Comparison of ENCODE assay signal across 12 cellular contexts in genomic region chr11:61904539-61905048, GRCh38. TPM values are rescaled to one million over a fixed set of nuclear protein-coding genes. Genes with fewer than 3 reads are reported as not detected.
DNase-seq lines count a peak whose midpoint lies in the region; ATAC-seq, FAIRE-seq and TF ChIP-seq lines count a peak whose summit lies in the region.
"Had no signal": no experiment of that assay in that cellular context is flagged by ENCODE, and none has a peak within 500 bp of the region (broad histone marks: within the 10 kb centered on the region; RNA-seq: fewer than 3 reads in every experiment).

No MANE protein-coding gene starts in this region.

- peaks cover 2% of the 10 kb centered on the region for H3K27me3 Mint-ChIP-seq in activated T-helper 2 cell treated with anti-CD3 and anti-CD28 coated beads, Interferon-gamma antibody, Interleukin-2, Interleukin-4, amounts not matched to agents 10 μg/mL and 5 μg/mL and 100 μg/mL, durations not matched to agents 14 hours and 24 hours and 36 hours (ENCODE audit: low read depth)

- no peak overlapping the region for H3K27ac ChIP-seq in K562 (ENCODE audit: extremely low read depth, low read depth, low read length)
- H3K27ac ChIP-seq: adrenal gland had no signal

- no peak for FAIRE-seq in K562 (lab: Jason Lieb, UNC)

- peak; percentile 15 to 41 for DNase-seq in activated CD4-positive, alpha-beta T cell treated with anti-CD3 and anti-CD28 coated beads, Interleukin-2, amount 50 U/mL, for 48 hours
- DNase-seq in activated CD4-positive, alpha-beta T cell treated with anti-CD3 and anti-CD28 coated beads for 1 hour: no peak
- DNase-seq in K562 (ENCODE audit: extremely low read depth in 1 of 4, low spot score in 3 of 4): peak in 2 of 4 experiments; percentile 41 to 55
- peak; percentile 90 for DNase-seq in left kidney (ENCODE audit: low read depth, low spot score)
- no peak for DNase-seq in stimulated activated effector memory CD8-positive, alpha-beta T cell treated with anti-CD3 and anti-CD28 coated beads, Interleukin-12 subunit alpha, Interleukin-12 subunit beta, amount 100 ng/mL, for 72 hours (ENCODE audit: low spot score in 2 of 2)
- DNase-seq in NOMO-1 (lab: John Stamatoyannopoulos, UW; ENCODE audit: unreplicated experiment in 2 of 2): no peak
- no peak for DNase-seq in activated T-helper 2 cell treated with anti-CD3 and anti-CD28 coated beads, Interferon-gamma antibody, Interleukin-2, Interleukin-4, amounts not matched to agents 10 μg/mL and 5 μg/mL and 100 μg/mL, durations not matched to agents 14 hours and 24 hours and 36 hours (ENCODE audit: low spot score)
- DNase-seq: adrenal gland; effector memory CD4-positive, alpha-beta T cell; stimulated activated naive CD4-positive, alpha-beta T cell treated with Interleukin-2 at 50 U/mL for 16 hours had no signal

- BruUV-seq in K562 (replicated peaks; lab: Mats Ljungman, UMichigan): no TSS peak

- H4K20me1 ChIP-seq in K562 (replicated peaks; ENCODE audit: control insufficient read depth, insufficient read depth, low read length): 0 out of 2 replicates have a peak, but pooled peaks cover 2% of the 10 kb centered on the region

- TF ChIP-seq POLR2A in K562 (conservative IDR thresholded peaks at IDR 0.05): no peak

- POLR2A ChIA-PET in K562 (lab: Yijun Ruan, JAX): interaction anchor here (10.7 kb wide), 1 partner anchor 61 kb away, joined by 109 read pairs; the partner anchor contains the start of gene FTH1

- CTCF ChIA-PET in K562 (lab: Yijun Ruan, JAX; ENCODE audit: low intra/inter-chr PET ratio): no interaction called here

- H3K4me3 Mint-ChIP-seq in stimulated activated effector memory CD8-positive, alpha-beta T cell treated with anti-CD3 and anti-CD28 coated beads, Interleukin-12 subunit alpha, Interleukin-12 subunit beta, amount 100 ng/mL, for 72 hours: no peak overlapping the region
- H3K4me3 Mint-ChIP-seq in activated T-helper 2 cell treated with anti-CD3 and anti-CD28 coated beads, Interferon-gamma antibody, Interleukin-2, Interleukin-4, amounts not matched to agents 10 μg/mL and 5 μg/mL and 100 μg/mL, durations not matched to agents 14 hours and 24 hours and 36 hours (ENCODE audit: low read depth): no peak overlapping the region
- H3K4me3 Mint-ChIP-seq: neural crest cell had no signal

- H3K27ac Mint-ChIP-seq in stimulated activated effector memory CD8-positive, alpha-beta T cell treated with anti-CD3 and anti-CD28 coated beads, Interleukin-12 subunit alpha, Interleukin-12 subunit beta, amount 100 ng/mL, for 72 hours: no peak overlapping the region
- H3K27ac Mint-ChIP-seq in activated T-helper 2 cell treated with anti-CD3 and anti-CD28 coated beads, Interferon-gamma antibody, Interleukin-2, Interleukin-4, amounts not matched to agents 10 μg/mL and 5 μg/mL and 100 μg/mL, durations not matched to agents 14 hours and 24 hours and 36 hours: no peak overlapping the region

- no peaks in the 10 kb centered on the region for H3K36me3 Mint-ChIP-seq in stimulated activated effector memory CD8-positive, alpha-beta T cell treated with anti-CD3 and anti-CD28 coated beads, Interleukin-12 subunit alpha, Interleukin-12 subunit beta, amount 100 ng/mL, for 72 hours
- no peaks in the 10 kb centered on the region for H3K36me3 Mint-ChIP-seq in activated T-helper 2 cell treated with anti-CD3 and anti-CD28 coated beads, Interferon-gamma antibody, Interleukin-2, Interleukin-4, amounts not matched to agents 10 μg/mL and 5 μg/mL and 100 μg/mL, durations not matched to agents 14 hours and 24 hours and 36 hours (ENCODE audit: low read depth)

- peaks cover 12 to 51% of the 10 kb centered on the region in 2 experiments for H3K4me1 ChIP-seq in K562 (replicated peaks in 1 of 2; ENCODE audit: control insufficient read depth in 2 of 2, insufficient read depth in 2 of 2, low read length in 2 of 2)

- H3K9me3 Mint-ChIP-seq in stimulated activated effector memory CD8-positive, alpha-beta T cell treated with anti-CD3 and anti-CD28 coated beads, Interleukin-12 subunit alpha, Interleukin-12 subunit beta, amount 100 ng/mL, for 72 hours: no peaks in the 10 kb centered on the region
- H3K9me3 Mint-ChIP-seq in activated T-helper 2 cell treated with anti-CD3 and anti-CD28 coated beads, Interferon-gamma antibody, Interleukin-2, Interleukin-4, amounts not matched to agents 10 μg/mL and 5 μg/mL and 100 μg/mL, durations not matched to agents 14 hours and 24 hours and 36 hours: no peaks in the 10 kb centered on the region
- H3K9me3 Mint-ChIP-seq: neural crest cell had no signal

- ATAC-seq in K562: 0 out of 3 replicates have a peak, but pooled peaks have one; percentile 15
- ATAC-seq in stimulated activated effector memory CD8-positive, alpha-beta T cell treated with anti-CD3 and anti-CD28 coated beads, Interleukin-12 subunit alpha, Interleukin-12 subunit beta, amount 100 ng/mL, for 72 hours: peak; percentile 54
- no peak for ATAC-seq in GM19455 (IDR thresholded peaks at IDR 0.05; ENCODE audit: unreplicated experiment)

- peaks cover 13% of the 10 kb centered on the region for H3K79me2 ChIP-seq in K562 (ENCODE audit: control insufficient read depth, insufficient read depth, low read length)

- H2AFZ ChIP-seq in K562 (ENCODE audit: low read depth, low read length): no peak overlapping the region

- H3K9me3 ChIP-seq in K562 (replicated peaks; ENCODE audit: control insufficient read depth, insufficient read depth, low read depth, low read length): no peaks in the 10 kb centered on the region
- H3K9me3 ChIP-seq: adrenal gland had no signal

- peak overlapping the region in 1 of 2 experiments; percentile 36; a peak in 2 of 4 replicates for H3K9ac ChIP-seq in K562 (ENCODE audit: insufficient read depth in 1 of 2, low read depth in 2 of 2, low read length in 2 of 2)

- TF ChIP-seq RAD21 in K562 (CRISPR knock-in tag; conservative IDR thresholded peaks at IDR 0.05 in 1 of 2, IDR thresholded peaks at IDR 0.05 in 1 of 2): no peak

- 88% methylated on average over 13 of the region's 19 CpGs for WGBS in K562 (ENCODE audit: insufficient coverage, low coverage, missing lambda C conversion rate)

- in situ Hi-C loops in K562 (cut with MboI): no loop called here

- no peak overlapping the region for H3K4me2 ChIP-seq in K562 (ENCODE audit: insufficient read depth, low read length)

- peaks cover under 1% of the 10 kb centered on the region for H3K4me1 Mint-ChIP-seq in stimulated activated effector memory CD8-positive, alpha-beta T cell treated with anti-CD3 and anti-CD28 coated beads, Interleukin-12 subunit alpha, Interleukin-12 subunit beta, amount 100 ng/mL, for 72 hours
- H3K4me1 Mint-ChIP-seq in activated T-helper 2 cell treated with anti-CD3 and anti-CD28 coated beads, Interferon-gamma antibody, Interleukin-2, Interleukin-4, amounts not matched to agents 10 μg/mL and 5 μg/mL and 100 μg/mL, durations not matched to agents 14 hours and 24 hours and 36 hours (ENCODE audit: low read depth): no peaks in the 10 kb centered on the region
- H3K4me1 Mint-ChIP-seq: neural crest cell had no signal

- intact Hi-C loops in K562 (cut with micrococcal nuclease): no loop called here
- intact Hi-C loops in activated T-helper 2 cell treated with anti-CD3 and anti-CD28 coated beads, Interferon-gamma antibody, Interleukin-2, Interleukin-4, amounts not matched to agents 10 μg/mL and 5 μg/mL and 100 μg/mL, durations not matched to agents 14 hours and 24 hours and 36 hours (cut with micrococcal nuclease): no loop called here

- H3K36me3 ChIP-seq in K562 (ENCODE audit: control insufficient read depth, insufficient read depth, low read length): peaks cover 81% of the 10 kb centered on the region; the same call in 2 of the 3 replicates

- TF ChIP-seq CTCF in K562 (IDR thresholded peaks at IDR 0.05 in 2 of 3, conservative IDR thresholded peaks at IDR 0.05 in 1 of 3; ENCODE audit: insufficient read depth in 2 of 3, low read depth in 1 of 3, low read length in 3 of 3): no peak

- peaks cover 5% of the 10 kb centered on the region for H3K9me1 ChIP-seq in K562 (ENCODE audit: control insufficient read depth, insufficient read depth, low read length)

- no peak for TF ChIP-seq EP300 in K562 (IDR thresholded peaks at IDR 0.05; ENCODE audit: low read length)

- H3K27me3 ChIP-seq in K562 (ENCODE audit: control insufficient read depth in 2 of 2, insufficient read depth in 2 of 2, low read length in 2 of 2): no peaks in the 10 kb centered on the region
- H3K27me3 ChIP-seq: adrenal gland had no signal

- no peak overlapping the region for H3K4me3 ChIP-seq in K562
- H3K4me3 ChIP-seq: adrenal gland had no signal

RNA-seq across cellular contexts. Expression of gene RAB3IL1, which starts 12.8 kb away (rescaled TPM):
- 21.2 and 46.4 TPM in 2 replicates for total RNA-seq in K562 (2011; cell fraction: chromatin; rRNA removed; ENCODE audit: low replicate concordance)
- 27.3 and 33.0 TPM in 2 replicates for total RNA-seq in K562 (2011; cell fraction: nucleolus; rRNA removed)
- total RNA-seq in K562 (2011; cell fraction: nucleoplasm; rRNA removed): 19.3 and 24.0 TPM in 2 replicates
- total RNA-seq in K562 (2014; rRNA removed) (17.6 and 19.8 TPM in 2 replicates), K562 (2014; rRNA removed; fragmentation: Illumina TruSeq; extraction: Trizol) (2.0 and 3.7 TPM in 2 replicates), K562 (2015; rRNA removed; fragmentation: Illumina TruSeq; extraction: Trizol) (8.9 and 10.3 TPM in 2 replicates), K562 (2021) (42.6 and 46.2 TPM in 2 replicates)
- polyA plus RNA-seq in K562 (2011; rRNA removed) (15.5 and 17.7 TPM in 2 replicates), K562 (2014; fragmentation: Illumina TruSeq; extraction: Trizol) (25.1 and 31.8 TPM in 2 replicates), K562 (2014; fragmentation: Nextera tagmentation; extraction: Ambion mirVana) (under 1 TPM; 0.15 to 0.25 TPM), K562 (2014; rRNA removed) (28.2 and 29.7 TPM in 2 replicates)
- polyA plus RNA-seq in K562 (2011; cell fraction: cytosol; rRNA removed): 18.3 and 41.7 TPM in 2 replicates
- polyA plus RNA-seq in K562 (2011; cell fraction: nucleus; rRNA removed): 25.8 and 42.6 TPM in 2 replicates
- polyA plus RNA-seq in K562 (2012): 15.9 and 29.1 TPM in 2 replicates
- polyA minus RNA-seq in K562 (2011; rRNA and poly(A)+ RNA removed): 6.1 and 11.2 TPM in 2 replicates
- polyA minus RNA-seq in K562 (2011; cell fraction: cytosol; rRNA and poly(A)+ RNA removed): 22.8 and 26.0 TPM in 2 replicates
- 13.3 and 13.9 TPM in 2 replicates for polyA minus RNA-seq in K562 (2011; cell fraction: nucleus; rRNA and poly(A)+ RNA removed)
- 0.09 TPM in 1 of 2 replicates, not detected in the other for total RNA-seq in activated T-helper 2 cell treated with anti-CD3 and anti-CD28 coated beads, Interferon-gamma antibody, Interleukin-2, Interleukin-4, amounts not matched to agents 10 μg/mL and 5 μg/mL and 100 μg/mL, durations not matched to agents 14 hours and 24 hours and 36 hours

RNA-seq across cellular contexts. Expression of gene FADS3, which starts 13.2 kb away (rescaled TPM):
- total RNA-seq in K562 (2011; cell fraction: chromatin; rRNA removed; ENCODE audit: low replicate concordance): 196 and 689 TPM in 2 replicates
- 626 and 786 TPM in 2 replicates for total RNA-seq in K562 (2011; cell fraction: nucleolus; rRNA removed)
- 287 and 362 TPM in 2 replicates for total RNA-seq in K562 (2011; cell fraction: nucleoplasm; rRNA removed)
- 92.7 and 125 TPM in 2 replicates for total RNA-seq in K562 (2014; rRNA removed)
- 18.6 and 32.4 TPM in 2 replicates for total RNA-seq in K562 (2014; rRNA removed; fragmentation: Illumina TruSeq; extraction: Trizol)
- total RNA-seq in K562 (2015; rRNA removed; fragmentation: Illumina TruSeq; extraction: Trizol): 55.1 and 55.3 TPM in 2 replicates
- total RNA-seq in K562 (2021): 105 and 106 TPM in 2 replicates
- polyA plus RNA-seq in K562 (2011; rRNA removed): 148 and 226 TPM in 2 replicates
- 155 and 315 TPM in 2 replicates for polyA plus RNA-seq in K562 (2011; cell fraction: cytosol; rRNA removed)
- 2,057 and 2,412 TPM in 2 replicates for polyA plus RNA-seq in K562 (2011; cell fraction: nucleus; rRNA removed)
- 65.8 and 82.0 TPM in 2 replicates for polyA plus RNA-seq in K562 (2012)
- 92.0 and 101 TPM in 2 replicates for polyA plus RNA-seq in K562 (2014; fragmentation: Illumina TruSeq; extraction: Trizol)
- 1 to 10 TPM in 1 of 2 experiments, under 1 TPM in 1; 0.97 to 3.3 TPM for polyA plus RNA-seq in K562 (2014; fragmentation: Nextera tagmentation; extraction: Ambion mirVana)
- 133 and 139 TPM in 2 replicates for polyA plus RNA-seq in K562 (2014; rRNA removed)
- 33.8 and 64.4 TPM in 2 replicates for polyA minus RNA-seq in K562 (2011; rRNA and poly(A)+ RNA removed)
- polyA minus RNA-seq in K562 (2011; cell fraction: cytosol; rRNA and poly(A)+ RNA removed): 109 and 120 TPM in 2 replicates
- polyA minus RNA-seq in K562 (2011; cell fraction: nucleus; rRNA and poly(A)+ RNA removed): 200 TPM in 2 replicates
- total RNA-seq in activated T-helper 2 cell treated with anti-CD3 and anti-CD28 coated beads, Interferon-gamma antibody, Interleukin-2, Interleukin-4, amounts not matched to agents 10 μg/mL and 5 μg/mL and 100 μg/mL, durations not matched to agents 14 hours and 24 hours and 36 hours: 22.1 and 24.1 TPM in 2 replicates

RNA-seq across cellular contexts. Expression of gene BEST1, which starts 45.6 kb away (rescaled TPM):
- total RNA-seq in K562 (2011; cell fraction: chromatin; rRNA removed; ENCODE audit: low replicate concordance): 4.5 and 6.1 TPM in 2 replicates
- total RNA-seq in K562 (2011; cell fraction: nucleolus; rRNA removed): 4.7 and 5.5 TPM in 2 replicates
- 4.4 and 5.5 TPM in 2 replicates for total RNA-seq in K562 (2011; cell fraction: nucleoplasm; rRNA removed)
- total RNA-seq in K562 (2014; rRNA removed) (0.36 and 0.61 TPM in 2 replicates), K562 (2014; rRNA removed; fragmentation: Illumina TruSeq; extraction: Trizol) (0.35 and 0.40 TPM in 2 replicates), K562 (2015; rRNA removed; fragmentation: Illumina TruSeq; extraction: Trizol) (0.07 and 0.11 TPM in 2 replicates), K562 (2021) (0.85 and 1.0 TPM in 2 replicates)
- polyA plus RNA-seq in K562 (2011; rRNA removed) (0.22 and 0.49 TPM in 2 replicates), K562 (2014; fragmentation: Illumina TruSeq; extraction: Trizol) (0.73 and 0.86 TPM in 2 replicates), K562 (2014; fragmentation: Nextera tagmentation; extraction: Ambion mirVana) (under 1 TPM; 0.27 to 0.62 TPM), K562 (2014; rRNA removed) (1.3 TPM in 2 replicates)
- 0.15 and 0.35 TPM in 2 replicates for polyA plus RNA-seq in K562 (2011; cell fraction: cytosol; rRNA removed)
- 1.4 and 1.9 TPM in 2 replicates for polyA plus RNA-seq in K562 (2011; cell fraction: nucleus; rRNA removed)
- 1.0 and 15.0 TPM in 2 replicates for polyA plus RNA-seq in K562 (2012)
- 0.28 and 0.66 TPM in 2 replicates for polyA minus RNA-seq in K562 (2011; rRNA and poly(A)+ RNA removed)
- not detected in 2 replicates for polyA minus RNA-seq in K562 (2011; cell fraction: cytosol; rRNA and poly(A)+ RNA removed)
- polyA minus RNA-seq in K562 (2011; cell fraction: nucleus; rRNA and poly(A)+ RNA removed): 0.67 and 2.3 TPM in 2 replicates
- 0.09 TPM in 1 of 2 replicates, not detected in the other for total RNA-seq in activated T-helper 2 cell treated with anti-CD3 and anti-CD28 coated beads, Interferon-gamma antibody, Interleukin-2, Interleukin-4, amounts not matched to agents 10 μg/mL and 5 μg/mL and 100 μg/mL, durations not matched to agents 14 hours and 24 hours and 36 hours

Comparison
In these comparisons a context has a peak if more than half of its experiments do, and no peak if none do; other contexts are left out.
1. DNase-seq: peak in activated CD4-positive, alpha-beta T cell treated with anti-CD3 and anti-CD28 coated beads, Interleukin-2, amount 50 U/mL, for 48 hours (2 of 2) and left kidney (single experiment); none in activated CD4-positive, alpha-beta T cell treated with anti-CD3 and anti-CD28 coated beads for 1 hour (single experiment), stimulated activated effector memory CD8-positive, alpha-beta T cell treated with anti-CD3 and anti-CD28 coated beads, Interleukin-12 subunit alpha, Interleukin-12 subunit beta, amount 100 ng/mL, for 72 hours (0 of 2), NOMO-1 (0 of 2) and activated T-helper 2 cell treated with anti-CD3 and anti-CD28 coated beads, Interferon-gamma antibody, Interleukin-2, Interleukin-4, amounts not matched to agents 10 μg/mL and 5 μg/mL and 100 μg/mL, durations not matched to agents 14 hours and 24 hours and 36 hours (single experiment).